In genomic region chr14:68401855-68402254, GRCh38 we compare ENCODE assay signal across 9 cellular contexts.
DNase-seq lines count a peak whose midpoint lies in the region; ATAC-seq and TF ChIP-seq lines count a peak whose summit lies in the region.
"Had no signal": no experiment of that assay in that cellular context is flagged by ENCODE, and none has a peak within 500 bp of the region (broad histone marks: within the 10 kb centered on the region; RNA-seq: fewer than 3 reads in every experiment).

No MANE protein-coding gene starts in this region.

- DNase-seq in PC-9: no peak
- DNase-seq in NCI-H69 (lab: John Stamatoyannopoulos, UW): no peak
- no peak for DNase-seq in T-helper 9 cell
- DNase-seq in putamen (ENCODE audit: low spot score): no peak
- DNase-seq in CD8-positive, alpha-beta memory T cell: no peak
- DNase-seq: activated naive CD4-positive, alpha-beta T cell treated with anti-CD3 and anti-CD28 coated beads, Interleukin-2, amount 50 U/mL, for 16 hours had no signal

- H3K27ac Mint-ChIP-seq in CD8-positive, alpha-beta memory T cell: peak overlapping the region in 2 of 8 donors; percentile 64 to 82

- BruUV-seq in PC-9 (replicated peaks; lab: Mats Ljungman, UMichigan): no TSS peak

- H3K9ac ChIP-seq in BLaER1: peak overlapping the region; percentile 77

- POLR2A ChIA-PET in PC-9 (lab: Charles Lee; ENCODE audit: unreplicated experiment): interaction anchor here (0.5 kb wide), 1 partner anchor 231 kb away, joined by 4 read pairs; no protein-coding TSS in a partner anchor
- POLR2A ChIA-PET in CD8-positive, alpha-beta memory T cell (lab: Charles Lee): no interaction called here

- H3K27me3 ChIP-seq in BLaER1 (no peaks in the 10 kb centered on the region), PC-9 (ENCODE audit: insufficient read depth, low read depth) (no peaks in the 10 kb centered on the region)
- no peaks in the 10 kb centered on the region for H3K27me3 ChIP-seq in CD8-positive, alpha-beta memory T cell (ENCODE audit: insufficient read depth, low read length, poor library complexity, severe bottlenecking)

- H3K36me3 ChIP-seq in BLaER1: no peaks in the 10 kb centered on the region
- H3K36me3 ChIP-seq in PC-9 (ENCODE audit: low read depth): no peaks in the 10 kb centered on the region
- H3K36me3 ChIP-seq in CD8-positive, alpha-beta memory T cell (ENCODE audit: insufficient read depth, low read length): no peaks in the 10 kb centered on the region

- H3K4me1 Mint-ChIP-seq in CD8-positive, alpha-beta memory T cell: peaks cover 18 to 40% (median 30%) of the 10 kb centered on the region in 3 donors

- H3K4me3 ChIP-seq in BLaER1: no peak overlapping the region
- no peak overlapping the region for H3K4me3 ChIP-seq in PC-9
- H3K4me3 ChIP-seq in CD8-positive, alpha-beta memory T cell (ENCODE audit: low read length): no peak overlapping the region

- no peaks in the 10 kb centered on the region for H4K20me1 ChIP-seq in BLaER1
- no peaks in the 10 kb centered on the region for H4K20me1 ChIP-seq in PC-9 (ENCODE audit: insufficient read depth)

- no peak overlapping the region for H2AFZ ChIP-seq in PC-9

- intact Hi-C loops in PC-9 (cut with micrococcal nuclease; ENCODE audit: unreplicated experiment): no loop called here

- ATAC-seq in GM19324 (IDR thresholded peaks at IDR 0.05; ENCODE audit: low FRiP score, unreplicated experiment): peak; percentile 53
- peak; percentile 63 for ATAC-seq in HG03039 (IDR thresholded peaks at IDR 0.05; ENCODE audit: unreplicated experiment)

- no peak overlapping the region for H3K4me3 Mint-ChIP-seq in CD8-positive, alpha-beta memory T cell

- H3K9me3 Mint-ChIP-seq in CD8-positive, alpha-beta memory T cell: no peaks in the 10 kb centered on the region

- no peaks in the 10 kb centered on the region for H3K27me3 Mint-ChIP-seq in CD8-positive, alpha-beta memory T cell

- H3K4me1 ChIP-seq in BLaER1 (peaks cover 97% of the 10 kb centered on the region), PC-9 (replicated peaks; ENCODE audit: insufficient read depth) (peaks cover 43% of the 10 kb centered on the region)
- peaks cover 17% of the 10 kb centered on the region for H3K4me1 ChIP-seq in CD8-positive, alpha-beta memory T cell (ENCODE audit: insufficient read depth, low read length)

- CTCF ChIA-PET in PC-9 (lab: Charles Lee): interaction anchor here (1.0 kb wide), 1 partner anchor 566 kb away, joined by 3 read pairs; no protein-coding TSS in a partner anchor
- CTCF ChIA-PET in CD8-positive, alpha-beta memory T cell (lab: Charles Lee): no interaction called here

- H3K79me2 ChIP-seq in PC-9 (ENCODE audit: low read depth): no peaks in the 10 kb centered on the region

- H3F3A ChIP-seq in PC-9 (ENCODE audit: insufficient read depth, low read depth): 0 out of 2 replicates have a peak, but pooled peaks cover 7% of the 10 kb centered on the region

- H3K9me2 ChIP-seq in PC-9 (ENCODE audit: insufficient read depth): no peaks in the 10 kb centered on the region

- H3K4me2 ChIP-seq in BLaER1 (peak overlapping the region; percentile 82), PC-9 (peak overlapping the region; percentile 14)

- H3K9me3 ChIP-seq in BLaER1 (no peaks in the 10 kb centered on the region), PC-9 (ENCODE audit: insufficient read depth, low read depth) (peaks cover 5% of the 10 kb centered on the region; the same call in 1 of the 2 replicates)
- no peaks in the 10 kb centered on the region for H3K9me3 ChIP-seq in CD8-positive, alpha-beta memory T cell (ENCODE audit: low read length)

- no peak for TF ChIP-seq CTCF in PC-9 (conservative IDR thresholded peaks at IDR 0.05)

- peaks cover 0 to 1% (median 0%) of the 10 kb centered on the region in 3 donors for H3K36me3 Mint-ChIP-seq in CD8-positive, alpha-beta memory T cell

- H3K27ac ChIP-seq in BLaER1: peak overlapping the region; percentile 96
- H3K27ac ChIP-seq in PC-9: peak overlapping the region; percentile 77
- no peak overlapping the region for H3K27ac ChIP-seq in CD8-positive, alpha-beta memory T cell (ENCODE audit: low read depth, low read length)
